8 cellular contexts compared by ENCODE assay signal in genomic region chr14:91649930-91650329, GRCh38.
DNase-seq lines count a peak whose midpoint lies in the region; ATAC-seq and TF ChIP-seq lines count a peak whose summit lies in the region.

No MANE protein-coding gene starts in this region.

- no peaks in the 10 kb centered on the region for H3K79me2 ChIP-seq in OCI-LY7 (ENCODE audit: insufficient read depth, low read depth, low read length)

- no peak for TF ChIP-seq POLR2A in ovary (IDR thresholded peaks at IDR 0.05)

- H4K20me1 ChIP-seq in OCI-LY7 (ENCODE audit: insufficient read depth, low read length): no peaks in the 10 kb centered on the region

- DNase-seq in BJ (ENCODE audit: low read depth): no peak
- peak; percentile 42 for DNase-seq in GM10266 (ENCODE audit: extremely low spot score)
- DNase-seq in OCI-LY7 (ENCODE audit: low spot score): peak; percentile 37
- DNase-seq in epidermal melanocyte (ENCODE audit: insufficient read length, low spot score): peak; percentile 41
- no peak for DNase-seq in ovary
- DNase-seq in NCI-H2227 treated with DMSO at 0.1 percent for 48 hours (lab: John Stamatoyannopoulos, UW): no peak
- DNase-seq in effector CD8-positive, alpha-beta T cell (lab: John Stamatoyannopoulos, UW): no peak

- H3K4me1 ChIP-seq in OCI-LY7 (ENCODE audit: insufficient read depth, low read length, poor library complexity, severe bottlenecking) (no peaks in the 10 kb centered on the region), ovary (ENCODE audit: insufficient read depth) (no peaks in the 10 kb centered on the region)

- no peaks in the 10 kb centered on the region for H3K27me3 ChIP-seq in BJ (ENCODE audit: control insufficient read depth, insufficient read depth, low read length)
- no peaks in the 10 kb centered on the region for H3K27me3 ChIP-seq in ovary

- 0 to 7% (median 0%) methylated on average over 2 of the region's 2 CpGs for WGBS in ovary, 3 donors

- no peak for TF ChIP-seq EP300 in ovary (IDR thresholded peaks at IDR 0.05)

- H3K9me2 ChIP-seq in OCI-LY7 (ENCODE audit: insufficient read depth, low read length): no peaks in the 10 kb centered on the region

- H3K9me3 ChIP-seq in OCI-LY7 (ENCODE audit: low read length) (no peaks in the 10 kb centered on the region), ovary (no peaks in the 10 kb centered on the region)

- BruUV-seq in OCI-LY7 (replicated peaks; lab: Mats Ljungman, UMichigan): no TSS peak

- TF ChIP-seq CTCF in BJ (IDR thresholded peaks at IDR 0.05; ENCODE audit: insufficient read depth, low read depth, low read length) (peak; percentile 33), GM10266 (IDR thresholded peaks at IDR 0.05; ENCODE audit: control insufficient read depth, insufficient read depth, low read depth, missing control alignments) (peak; percentile 51), OCI-LY7 (conservative IDR thresholded peaks at IDR 0.05; ENCODE audit: low read length) (peak; percentile 71), ovary (IDR thresholded peaks at IDR 0.05) (peak in 2 of 3 donors; percentile 36 to 49)

- H3K36me3 ChIP-seq in BJ (ENCODE audit: control insufficient read depth, insufficient read depth, low read length) (no peaks in the 10 kb centered on the region), OCI-LY7 (ENCODE audit: insufficient read depth, low read length) (no peaks in the 10 kb centered on the region), ovary (no peaks in the 10 kb centered on the region)

- H3K27ac ChIP-seq in OCI-LY7 (ENCODE audit: low read depth, low read length, poor library complexity, severe bottlenecking): no peak overlapping the region
- H3K27ac ChIP-seq in ovary: no peak overlapping the region

- intact Hi-C loops in OCI-LY7 (cut with micrococcal nuclease; ENCODE audit: unreplicated experiment): loop anchor here (10.0 kb wide), 1 partner anchor 245 kb away; no protein-coding TSS in a partner anchor
- intact Hi-C loops in ovary (cut with DNase I): loop anchor here in 1 of 4 donors (10.0 kb wide), 1 partner anchor 345 kb away; no protein-coding TSS in a partner anchor

- H2AFZ ChIP-seq in OCI-LY7 (ENCODE audit: low read length): no peak overlapping the region

- no peak for ATAC-seq in GM21723 (IDR thresholded peaks at IDR 0.05; ENCODE audit: unreplicated experiment)

- CTCF ChIA-PET in BJ (lab: Yijun Ruan, JAX): interaction anchor here (0.7 to 1.0 kb wide), 4 partner anchors 9 to 346 kb away, joined by 3 to 4 read pairs (median 4); no protein-coding TSS in a partner anchor
- CTCF ChIA-PET in OCI-LY7 (lab: Charles Lee; ENCODE audit: unreplicated experiment): no interaction called here

- POLR2A ChIA-PET in BJ (lab: Charles Lee): no interaction called here
- POLR2A ChIA-PET in OCI-LY7 (lab: Charles Lee): interaction anchor here (0.5 to 0.9 kb wide), 3 partner anchors 12 to 131 kb away, joined by 3 read pairs; no protein-coding TSS in a partner anchor

- H3K4me3 ChIP-seq in BJ (ENCODE audit: low read depth, low read length) (no peak overlapping the region), OCI-LY7 (ENCODE audit: low read depth, low read length, poor library complexity, severe bottlenecking) (no peak overlapping the region), ovary (no peak overlapping the region)

- no peak overlapping the region for H3K4me2 ChIP-seq in OCI-LY7 (ENCODE audit: low read length)

Comparison
In these comparisons a context has a peak if more than half of its experiments do, and no peak if none do; other contexts are left out.
1. DNase-seq: peak in GM10266 (single experiment), OCI-LY7 (single experiment) and epidermal melanocyte (single experiment); none in BJ (single experiment), ovary (0 of 5), NCI-H2227 treated with DMSO at 0.1 percent for 48 hours (single experiment) and effector CD8-positive, alpha-beta T cell (single experiment).
2. Peak in every context shown above with its lines, with median percentiles within 50 percentile points of each other: CTCF ChIP-seq.